Comparison of ENCODE assay signal across 2 cellular contexts in the genomic region with DNA sequence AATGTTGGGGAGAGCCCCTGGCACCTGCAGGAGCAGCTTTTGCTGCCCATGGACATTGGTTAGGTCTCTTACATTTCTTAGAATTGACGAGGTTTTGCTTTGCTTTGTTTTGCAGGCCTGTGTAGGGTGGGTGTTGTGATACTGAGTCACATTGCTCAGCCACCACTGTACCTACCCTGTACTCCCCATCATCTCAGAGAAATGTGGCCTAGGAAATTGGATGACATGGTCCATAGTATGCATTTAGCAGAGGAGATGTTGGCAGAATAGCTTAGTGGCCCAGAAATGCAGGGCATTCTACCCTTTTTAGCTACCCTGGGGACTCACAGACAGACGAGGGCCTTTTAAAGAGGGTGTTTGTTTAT.
TF ChIP-seq lines count a peak whose summit lies in the region.

No MANE protein-coding gene starts in this region.

TF ChIP-seq in WTC11, 78 proteins besides CTCF, POLR2A, EP300 and RAD21 (continued from another document):
- TF ChIP-seq RELA (CRISPR knock-in tag; IDR thresholded peaks at IDR 0.05; ENCODE audit: borderline replicate concordance): no peak
- TF ChIP-seq, protein P1, sequence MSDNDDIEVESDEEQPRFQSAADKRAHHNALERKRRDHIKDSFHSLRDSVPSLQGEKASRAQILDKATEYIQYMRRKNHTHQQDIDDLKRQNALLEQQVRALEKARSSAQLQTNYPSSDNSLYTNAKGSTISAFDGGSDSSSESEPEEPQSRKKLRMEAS (CRISPR knock-in tag; IDR thresholded peaks at IDR 0.05): no peak
- no peak for TF ChIP-seq NR1H2 (CRISPR knock-in tag; IDR thresholded peaks at IDR 0.05)
- TF ChIP-seq, protein P2, sequence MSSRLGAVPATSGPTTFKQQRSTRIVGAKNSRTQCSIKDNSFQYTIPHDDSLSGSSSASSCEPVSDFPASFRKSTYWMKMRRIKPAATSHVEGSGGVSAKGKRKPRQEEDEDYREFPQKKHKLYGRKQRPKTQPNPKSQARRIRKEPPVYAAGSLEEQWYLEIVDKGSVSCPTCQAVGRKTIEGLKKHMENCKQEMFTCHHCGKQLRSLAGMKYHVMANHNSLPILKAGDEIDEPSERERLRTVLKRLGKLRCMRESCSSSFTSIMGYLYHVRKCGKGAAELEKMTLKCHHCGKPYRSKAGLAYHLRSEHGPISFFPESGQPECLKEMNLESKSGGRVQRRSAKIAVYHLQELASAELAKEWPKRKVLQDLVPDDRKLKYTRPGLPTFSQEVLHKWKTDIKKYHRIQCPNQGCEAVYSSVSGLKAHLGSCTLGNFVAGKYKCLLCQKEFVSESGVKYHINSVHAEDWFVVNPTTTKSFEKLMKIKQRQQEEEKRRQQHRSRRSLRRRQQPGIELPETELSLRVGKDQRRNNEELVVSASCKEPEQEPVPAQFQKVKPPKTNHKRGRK (CRISPR knock-in tag; IDR thresholded peaks at IDR 0.05; ENCODE audit: borderline replicate concordance): no peak
- TF ChIP-seq, protein P3, sequence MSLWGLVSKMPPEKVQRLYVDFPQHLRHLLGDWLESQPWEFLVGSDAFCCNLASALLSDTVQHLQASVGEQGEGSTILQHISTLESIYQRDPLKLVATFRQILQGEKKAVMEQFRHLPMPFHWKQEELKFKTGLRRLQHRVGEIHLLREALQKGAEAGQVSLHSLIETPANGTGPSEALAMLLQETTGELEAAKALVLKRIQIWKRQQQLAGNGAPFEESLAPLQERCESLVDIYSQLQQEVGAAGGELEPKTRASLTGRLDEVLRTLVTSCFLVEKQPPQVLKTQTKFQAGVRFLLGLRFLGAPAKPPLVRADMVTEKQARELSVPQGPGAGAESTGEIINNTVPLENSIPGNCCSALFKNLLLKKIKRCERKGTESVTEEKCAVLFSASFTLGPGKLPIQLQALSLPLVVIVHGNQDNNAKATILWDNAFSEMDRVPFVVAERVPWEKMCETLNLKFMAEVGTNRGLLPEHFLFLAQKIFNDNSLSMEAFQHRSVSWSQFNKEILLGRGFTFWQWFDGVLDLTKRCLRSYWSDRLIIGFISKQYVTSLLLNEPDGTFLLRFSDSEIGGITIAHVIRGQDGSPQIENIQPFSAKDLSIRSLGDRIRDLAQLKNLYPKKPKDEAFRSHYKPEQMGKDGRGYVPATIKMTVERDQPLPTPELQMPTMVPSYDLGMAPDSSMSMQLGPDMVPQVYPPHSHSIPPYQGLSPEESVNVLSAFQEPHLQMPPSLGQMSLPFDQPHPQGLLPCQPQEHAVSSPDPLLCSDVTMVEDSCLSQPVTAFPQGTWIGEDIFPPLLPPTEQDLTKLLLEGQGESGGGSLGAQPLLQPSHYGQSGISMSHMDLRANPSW (CRISPR knock-in tag; conservative IDR thresholded peaks at IDR 0.05; ENCODE audit: low read depth): no peak
- TF ChIP-seq, protein P4, sequence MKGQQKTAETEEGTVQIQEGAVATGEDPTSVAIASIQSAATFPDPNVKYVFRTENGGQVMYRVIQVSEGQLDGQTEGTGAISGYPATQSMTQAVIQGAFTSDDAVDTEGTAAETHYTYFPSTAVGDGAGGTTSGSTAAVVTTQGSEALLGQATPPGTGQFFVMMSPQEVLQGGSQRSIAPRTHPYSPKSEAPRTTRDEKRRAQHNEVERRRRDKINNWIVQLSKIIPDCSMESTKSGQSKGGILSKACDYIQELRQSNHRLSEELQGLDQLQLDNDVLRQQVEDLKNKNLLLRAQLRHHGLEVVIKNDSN (CRISPR knock-in tag; IDR thresholded peaks at IDR 0.05): no peak

TF ChIP-seq in HepG2, 621 proteins besides CTCF, POLR2A, EP300 and RAD21:
- TF ChIP-seq, protein P5, sequence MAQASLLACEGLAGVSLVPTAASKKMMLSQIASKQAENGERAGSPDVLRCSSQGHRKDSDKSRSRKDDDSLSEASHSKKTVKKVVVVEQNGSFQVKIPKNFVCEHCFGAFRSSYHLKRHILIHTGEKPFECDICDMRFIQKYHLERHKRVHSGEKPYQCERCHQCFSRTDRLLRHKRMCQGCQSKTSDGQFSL (CRISPR knock-in tag; IDR thresholded peaks at IDR 0.05): no peak
- TF ChIP-seq, protein P6, sequence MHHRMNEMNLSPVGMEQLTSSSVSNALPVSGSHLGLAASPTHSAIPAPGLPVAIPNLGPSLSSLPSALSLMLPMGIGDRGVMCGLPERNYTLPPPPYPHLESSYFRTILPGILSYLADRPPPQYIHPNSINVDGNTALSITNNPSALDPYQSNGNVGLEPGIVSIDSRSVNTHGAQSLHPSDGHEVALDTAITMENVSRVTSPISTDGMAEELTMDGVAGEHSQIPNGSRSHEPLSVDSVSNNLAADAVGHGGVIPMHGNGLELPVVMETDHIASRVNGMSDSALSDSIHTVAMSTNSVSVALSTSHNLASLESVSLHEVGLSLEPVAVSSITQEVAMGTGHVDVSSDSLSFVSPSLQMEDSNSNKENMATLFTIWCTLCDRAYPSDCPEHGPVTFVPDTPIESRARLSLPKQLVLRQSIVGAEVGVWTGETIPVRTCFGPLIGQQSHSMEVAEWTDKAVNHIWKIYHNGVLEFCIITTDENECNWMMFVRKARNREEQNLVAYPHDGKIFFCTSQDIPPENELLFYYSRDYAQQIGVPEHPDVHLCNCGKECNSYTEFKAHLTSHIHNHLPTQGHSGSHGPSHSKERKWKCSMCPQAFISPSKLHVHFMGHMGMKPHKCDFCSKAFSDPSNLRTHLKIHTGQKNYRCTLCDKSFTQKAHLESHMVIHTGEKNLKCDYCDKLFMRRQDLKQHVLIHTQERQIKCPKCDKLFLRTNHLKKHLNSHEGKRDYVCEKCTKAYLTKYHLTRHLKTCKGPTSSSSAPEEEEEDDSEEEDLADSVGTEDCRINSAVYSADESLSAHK (CRISPR knock-in tag; IDR thresholded peaks at IDR 0.05; ENCODE audit: borderline replicate concordance): no peak
- TF ChIP-seq ZNF343 (CRISPR knock-in tag; IDR thresholded peaks at IDR 0.05): no peak
- TF ChIP-seq, protein P7, sequence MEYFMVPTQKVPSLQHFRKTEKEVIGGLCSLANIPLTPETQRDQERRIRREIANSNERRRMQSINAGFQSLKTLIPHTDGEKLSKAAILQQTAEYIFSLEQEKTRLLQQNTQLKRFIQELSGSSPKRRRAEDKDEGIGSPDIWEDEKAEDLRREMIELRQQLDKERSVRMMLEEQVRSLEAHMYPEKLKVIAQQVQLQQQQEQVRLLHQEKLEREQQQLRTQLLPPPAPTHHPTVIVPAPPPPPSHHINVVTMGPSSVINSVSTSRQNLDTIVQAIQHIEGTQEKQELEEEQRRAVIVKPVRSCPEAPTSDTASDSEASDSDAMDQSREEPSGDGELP (IDR thresholded peaks at IDR 0.05; ENCODE audit: borderline replicate concordance, low read depth): no peak
- TF ChIP-seq, protein P8, sequence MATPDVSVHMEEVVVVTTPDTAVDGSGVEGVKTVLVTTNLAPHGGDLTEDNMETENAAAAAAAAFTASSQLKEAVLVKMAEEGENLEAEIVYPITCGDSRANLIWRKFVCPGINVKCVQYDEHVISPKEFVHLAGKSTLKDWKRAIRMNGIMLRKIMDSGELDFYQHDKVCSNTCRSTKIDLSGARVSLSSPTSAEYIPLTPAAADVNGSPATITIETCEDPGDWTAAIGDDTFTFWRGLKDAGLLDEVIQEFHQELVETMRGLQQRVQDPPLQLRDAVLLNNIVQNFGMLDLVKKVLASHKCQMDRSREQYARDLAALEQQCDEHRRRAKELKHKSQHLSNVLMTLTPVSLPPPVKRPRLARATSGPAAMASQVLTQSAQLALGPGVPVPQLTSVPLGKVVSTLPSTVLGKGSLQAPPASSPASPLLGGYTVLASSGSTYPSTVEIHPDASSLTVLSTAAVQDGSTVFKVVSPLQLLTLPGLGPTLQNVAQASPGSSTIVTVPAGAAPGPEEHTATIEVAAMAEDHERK (CRISPR knock-in tag; IDR thresholded peaks at IDR 0.05; ENCODE audit: low read depth): no peak
- TF ChIP-seq SCMH1 (CRISPR knock-in tag; IDR thresholded peaks at IDR 0.05; ENCODE audit: borderline replicate concordance): no peak
- TF ChIP-seq FOXO1 (CRISPR knock-in tag; IDR thresholded peaks at IDR 0.05): no peak
- TF ChIP-seq, protein P9, sequence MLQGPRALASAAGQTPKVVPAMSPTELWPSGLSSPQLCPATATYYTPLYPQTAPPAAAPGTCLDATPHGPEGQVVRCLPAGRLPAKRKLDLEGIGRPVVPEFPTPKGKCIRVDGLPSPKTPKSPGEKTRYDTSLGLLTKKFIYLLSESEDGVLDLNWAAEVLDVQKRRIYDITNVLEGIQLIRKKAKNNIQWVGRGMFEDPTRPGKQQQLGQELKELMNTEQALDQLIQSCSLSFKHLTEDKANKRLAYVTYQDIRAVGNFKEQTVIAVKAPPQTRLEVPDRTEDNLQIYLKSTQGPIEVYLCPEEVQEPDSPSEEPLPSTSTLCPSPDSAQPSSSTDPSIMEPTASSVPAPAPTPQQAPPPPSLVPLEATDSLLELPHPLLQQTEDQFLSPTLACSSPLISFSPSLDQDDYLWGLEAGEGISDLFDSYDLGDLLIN (CRISPR knock-in tag; IDR thresholded peaks at IDR 0.05; ENCODE audit: borderline replicate concordance): no peak
- no peak for TF ChIP-seq RNF2 (conservative IDR thresholded peaks at IDR 0.05; ENCODE audit: low read depth)
- no peak for TF ChIP-seq ZNF703 (CRISPR knock-in tag; IDR thresholded peaks at IDR 0.05; ENCODE audit: borderline replicate concordance)
- TF ChIP-seq, protein P10, sequence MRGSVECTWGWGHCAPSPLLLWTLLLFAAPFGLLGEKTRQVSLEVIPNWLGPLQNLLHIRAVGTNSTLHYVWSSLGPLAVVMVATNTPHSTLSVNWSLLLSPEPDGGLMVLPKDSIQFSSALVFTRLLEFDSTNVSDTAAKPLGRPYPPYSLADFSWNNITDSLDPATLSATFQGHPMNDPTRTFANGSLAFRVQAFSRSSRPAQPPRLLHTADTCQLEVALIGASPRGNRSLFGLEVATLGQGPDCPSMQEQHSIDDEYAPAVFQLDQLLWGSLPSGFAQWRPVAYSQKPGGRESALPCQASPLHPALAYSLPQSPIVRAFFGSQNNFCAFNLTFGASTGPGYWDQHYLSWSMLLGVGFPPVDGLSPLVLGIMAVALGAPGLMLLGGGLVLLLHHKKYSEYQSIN (CRISPR knock-in tag; IDR thresholded peaks at IDR 0.05; ENCODE audit: borderline replicate concordance): no peak
- TF ChIP-seq ZFP62 (CRISPR knock-in tag; IDR thresholded peaks at IDR 0.05): no peak
- no peak for TF ChIP-seq IRF2 (CRISPR knock-in tag; IDR thresholded peaks at IDR 0.05)
- TF ChIP-seq PITX1 (CRISPR knock-in tag; IDR thresholded peaks at IDR 0.05): no peak
- no peak for TF ChIP-seq YEATS2 (CRISPR knock-in tag; IDR thresholded peaks at IDR 0.05; ENCODE audit: borderline replicate concordance)
- TF ChIP-seq ZNF652 (CRISPR knock-in tag; IDR thresholded peaks at IDR 0.05; ENCODE audit: borderline replicate concordance, low read depth): no peak
- TF ChIP-seq CHD2 (IDR thresholded peaks at IDR 0.05; ENCODE audit: low read depth, low read length): no peak
- no peak for TF ChIP-seq KMT2A (CRISPR knock-in tag; IDR thresholded peaks at IDR 0.05)
